In genomic region chr14:30779210-30779609, GRCh38 we compare ENCODE assay signal across 14 cellular contexts.
DNase-seq lines count a peak whose midpoint lies in the region; ATAC-seq and TF ChIP-seq lines count a peak whose summit lies in the region.
"Had no signal": no experiment of that assay in that cellular context is flagged by ENCODE, and none has a peak within 500 bp of the region (broad histone marks: within the 10 kb centered on the region; RNA-seq: fewer than 3 reads in every experiment).

No MANE protein-coding gene starts in this region.

- peaks cover 5% of the 10 kb centered on the region for H3K27me3 Mint-ChIP-seq in HFFc6 (ENCODE audit: insufficient read depth)

- H3K36me3 Mint-ChIP-seq in HFFc6 (ENCODE audit: low read depth), result no peaks in the 10 kb centered on the region
- H3K36me3 Mint-ChIP-seq: activated CD8-positive, alpha-beta memory T cell treated with anti-CD3 and anti-CD28 coated beads, Interleukin-2, amount 10 ng/mL, durations not matched to agents 7 days and 5 days had no signal

- ATAC-seq in GM18502 (IDR thresholded peaks at IDR 0.05; ENCODE audit: poor library complexity, unreplicated experiment), result peak; percentile 71
- no peak for ATAC-seq in GM18909 (IDR thresholded peaks at IDR 0.05; ENCODE audit: poor library complexity, unreplicated experiment)
- ATAC-seq: activated CD8-positive, alpha-beta memory T cell treated with anti-CD3 and anti-CD28 coated beads, Interleukin-2, amount 10 ng/mL, durations not matched to agents 7 days and 5 days had no signal

- no peak overlapping the region for H3K27ac Mint-ChIP-seq in HFFc6
- H3K27ac Mint-ChIP-seq: activated CD8-positive, alpha-beta memory T cell treated with anti-CD3 and anti-CD28 coated beads, Interleukin-2, amount 10 ng/mL, durations not matched to agents 7 days and 5 days had no signal

- H3K4me3 ChIP-seq in fibroblast of villous mesenchyme (ENCODE audit: low read depth, low read length), result no peak overlapping the region
- H3K4me3 ChIP-seq in prostate gland, result no peak overlapping the region
- H3K4me3 ChIP-seq: skin epidermis had no signal

- H3K27me3 ChIP-seq in prostate gland (replicated peaks; ENCODE audit: insufficient read depth), result no peaks in the 10 kb centered on the region

- POLR2A ChIA-PET in RWPE1 (lab: Yijun Ruan, JAX; ENCODE audit: low non-redundant PET), result no interaction called here

- TF ChIP-seq POLR2A in prostate gland (IDR thresholded peaks at IDR 0.05), result no peak

- intact Hi-C loops in prostate gland (cut with DNase I), result no loop called here

- DNase-seq in HFFc6 (peak; percentile 11), RWPE1 (ENCODE audit: low spot score) (peak; percentile 5), fibroblast of villous mesenchyme (ENCODE audit: low read depth) (peak; percentile 50), prostate gland (ENCODE audit: low spot score) (no peak), anterior cingulate cortex (lab: John Stamatoyannopoulos, UW) (no peak), SKM-1 treated with dmso at 0.1 percent for 144 hours (lab: John Stamatoyannopoulos, UW; ENCODE audit: unreplicated experiment) (no peak)
- DNase-seq: activated CD8-positive, alpha-beta memory T cell treated with anti-CD3 and anti-CD28 coated beads, Interleukin-2, amount 10 ng/mL, durations not matched to agents 7 days and 5 days; activated naive CD4-positive, alpha-beta T cell treated with anti-CD3 and anti-CD28 coated beads, Interleukin-2, amount 50 U/mL, for 16 hours; DMS79 treated with DMSO at 0.1 percent for 48 hours; NCI-H2171; WERI-Rb-1 had no signal

- peaks cover 9% of the 10 kb centered on the region; the same call in 1 of the 2 replicates for H3K4me1 Mint-ChIP-seq in HFFc6 (ENCODE audit: low read depth)

- H3K9me3 Mint-ChIP-seq in HFFc6, result no peaks in the 10 kb centered on the region

- H3K9me3 ChIP-seq in prostate gland, result no peaks in the 10 kb centered on the region

- CTCF ChIA-PET in RWPE1 (lab: Yijun Ruan, JAX), result no interaction called here

- H3K4me3 Mint-ChIP-seq in HFFc6, result no peak overlapping the region
- H3K4me3 Mint-ChIP-seq: activated CD8-positive, alpha-beta memory T cell treated with anti-CD3 and anti-CD28 coated beads, Interleukin-2, amount 10 ng/mL, durations not matched to agents 7 days and 5 days had no signal

- H3K27ac ChIP-seq in RWPE1 (no peak overlapping the region), prostate gland (no peak overlapping the region)
- H3K27ac ChIP-seq: skin epidermis, WERI-Rb-1 had no signal

- H3K36me3 ChIP-seq in prostate gland, result no peaks in the 10 kb centered on the region
- H3K36me3 ChIP-seq: WERI-Rb-1 had no signal

- no peaks in the 10 kb centered on the region for H3K4me1 ChIP-seq in prostate gland (replicated peaks)

- no peak for TF ChIP-seq CTCF in HFFc6 (IDR thresholded peaks at IDR 0.05)
- no peak for TF ChIP-seq CTCF in RWPE1 (conservative IDR thresholded peaks at IDR 0.05; ENCODE audit: low read depth)
- no peak for TF ChIP-seq CTCF in fibroblast of villous mesenchyme (IDR thresholded peaks at IDR 0.05; ENCODE audit: insufficient read depth, low read depth, low read length)
- TF ChIP-seq CTCF in prostate gland (IDR thresholded peaks at IDR 0.05), result no peak

Comparison
In these comparisons a context has a peak if more than half of its experiments do, and no peak if none do; other contexts are left out.
1. DNase-seq: peak in HFFc6 (single experiment), RWPE1 (single experiment) and fibroblast of villous mesenchyme (single experiment); none in prostate gland (single experiment), anterior cingulate cortex (0 of 58) and SKM-1 treated with dmso at 0.1 percent for 144 hours (single experiment).